ENCODE assay signal across 18 cellular contexts in genomic region chr11:14585438-14585837, GRCh38. TPM values are rescaled to one million over a fixed set of nuclear protein-coding genes. Genes with fewer than 3 reads are reported as not detected.
A peak's percentile ranks its signal among the peaks of the same experiment; 100 is the strongest.
DNase-seq lines count a peak whose midpoint lies in the region; ATAC-seq and TF ChIP-seq lines count a peak whose summit lies in the region.
"Had no signal": no experiment of that assay in that cellular context is flagged by ENCODE, and none has a peak within 500 bp of the region (broad histone marks: within the 10 kb centered on the region; RNA-seq: fewer than 3 reads in every experiment).

No MANE protein-coding gene starts in this region.

- H2BK12ac ChIP-seq in trophoblast cell (ENCODE audit: low read length): peak overlapping the region; percentile 7

- H3K9me3 Mint-ChIP-seq in CD4-positive, alpha-beta memory T cell: peaks cover 0 to 4% (median 2%) of the 10 kb centered on the region in 8 donors

- H3K4me3 Mint-ChIP-seq in CD4-positive, alpha-beta memory T cell: no peak overlapping the region

- H3K14ac ChIP-seq in trophoblast cell (ENCODE audit: low read length): no peak overlapping the region

- H3K4me3 ChIP-seq in CD4-positive, alpha-beta memory T cell (ENCODE audit: low read length in 2 of 2): no peak overlapping the region
- H3K4me3 ChIP-seq in adipocyte (ENCODE audit: low read length) (no peak overlapping the region), trophoblast cell (ENCODE audit: low read depth, low read length) (no peak overlapping the region)

- H3K79me2 ChIP-seq in trophoblast cell (ENCODE audit: control insufficient read depth, insufficient read depth, low read length, poor library complexity): no peaks in the 10 kb centered on the region

- no peak overlapping the region for H3K4me2 ChIP-seq in trophoblast cell (ENCODE audit: low read length)
- H3K4me2 ChIP-seq: SK-N-SH had no signal

- no peak overlapping the region for H3K27ac ChIP-seq in CD4-positive, alpha-beta memory T cell (ENCODE audit: low read depth, low read length)
- H3K27ac ChIP-seq in trophoblast cell (ENCODE audit: low read depth, low read length): no peak overlapping the region

- no peaks in the 10 kb centered on the region for H3K36me3 ChIP-seq in CD4-positive, alpha-beta memory T cell (ENCODE audit: insufficient read depth, low read length)
- H3K36me3 ChIP-seq in adipocyte (ENCODE audit: control insufficient read depth, insufficient read depth, low read length, severe bottlenecking): no peaks in the 10 kb centered on the region
- no peaks in the 10 kb centered on the region for H3K36me3 ChIP-seq in trophoblast cell (ENCODE audit: control insufficient read depth in 1 of 2, insufficient read depth in 2 of 2, low read length in 2 of 2)

- H2AFZ ChIP-seq in trophoblast cell (ENCODE audit: insufficient read depth, low read length, poor library complexity): no peak overlapping the region

- POLR2A ChIA-PET in CD4-positive, alpha-beta memory T cell (lab: Charles Lee; ENCODE audit: partially characterized antibody): interaction anchor here (10.4 kb wide), 1 partner anchor 59 kb away, joined by 168 read pairs; the partner anchor contains the start of gene PDE3B

- no peak overlapping the region for H2AK5ac ChIP-seq in trophoblast cell (ENCODE audit: low read length)

- H3K18ac ChIP-seq in trophoblast cell (ENCODE audit: low read length): no peak overlapping the region

- intact Hi-C loops in CD4-positive, alpha-beta memory T cell (cut with micrococcal nuclease): no loop called here

- TF ChIP-seq CTCF in GM13977 (IDR thresholded peaks at IDR 0.05; ENCODE audit: extremely low read depth, insufficient read depth, missing control alignments): no peak

- CTCF ChIA-PET in CD4-positive, alpha-beta memory T cell (lab: Charles Lee; ENCODE audit: partially characterized antibody): no interaction called here

- H3K27ac Mint-ChIP-seq in CD4-positive, alpha-beta memory T cell: peak overlapping the region in 5 of 7 donors; percentile 6 to 67 (median 54)

- H3K27me3 Mint-ChIP-seq in CD4-positive, alpha-beta memory T cell: no peaks in the 10 kb centered on the region

- in situ Hi-C loops in GM13977 (cut with MboI; ENCODE audit: low pct_unique_long_range_greater_than_20kb, low sequenced_read_pairs, unreplicated experiment): no loop called here

- no peak overlapping the region for H2BK5ac ChIP-seq in trophoblast cell (ENCODE audit: low read depth, low read length, poor library complexity)

- H3K36me3 Mint-ChIP-seq in CD4-positive, alpha-beta memory T cell: peaks cover 22 to 33% of the 10 kb centered on the region in 2 donors

- H3K4me1 Mint-ChIP-seq in CD4-positive, alpha-beta memory T cell: peaks cover 28 to 53% (median 50%) of the 10 kb centered on the region in 4 donors

- H3K9ac ChIP-seq in adipocyte (ENCODE audit: low read length) (peak overlapping the region; percentile 61), trophoblast cell (ENCODE audit: low read length) (no peak overlapping the region)
- H3K9ac ChIP-seq: SK-N-SH had no signal

- no peak overlapping the region for H3K4ac ChIP-seq in trophoblast cell (ENCODE audit: low read depth, low read length)

- ATAC-seq in GM18520 (IDR thresholded peaks at IDR 0.05; ENCODE audit: unreplicated experiment): no peak
- ATAC-seq: Right ventricle myocardium inferior had no signal

- no peak overlapping the region for H4K8ac ChIP-seq in trophoblast cell (ENCODE audit: low read depth, low read length)

- H4K91ac ChIP-seq in trophoblast cell (ENCODE audit: low read depth, low read length): peak overlapping the region; percentile 1

- H4K12ac ChIP-seq in trophoblast cell (ENCODE audit: low read depth, low read length): no peak overlapping the region

- no peak overlapping the region for H3K23ac ChIP-seq in trophoblast cell (ENCODE audit: low read length)

- peaks cover 12% of the 10 kb centered on the region for H3K79me1 ChIP-seq in trophoblast cell (ENCODE audit: low read length)

- no CpG with 5 or more reads among the region's 2 CpGs for WGBS in trophoblast cell (ENCODE audit: extremely low coverage, insufficient coverage, insufficient read length)

- peaks cover 8% of the 10 kb centered on the region for H3K4me1 ChIP-seq in CD4-positive, alpha-beta memory T cell (ENCODE audit: insufficient read depth, low read length)
- peaks cover 13% of the 10 kb centered on the region for H3K4me1 ChIP-seq in adipocyte (ENCODE audit: control insufficient read depth, insufficient read depth, low read length)
- H3K4me1 ChIP-seq in trophoblast cell (ENCODE audit: control insufficient read depth in 1 of 2, insufficient read depth in 2 of 2, low read length in 2 of 2): peaks cover 9 to 22% of the 10 kb centered on the region in 2 experiments

- no peaks in the 10 kb centered on the region for H3K9me3 ChIP-seq in CD4-positive, alpha-beta memory T cell (ENCODE audit: control insufficient read depth in 1 of 2, low read length in 2 of 2)
- H3K9me3 ChIP-seq in adipocyte (ENCODE audit: control insufficient read depth, low read length) (no peaks in the 10 kb centered on the region), trophoblast cell (ENCODE audit: insufficient read depth, low read depth, low read length) (no peaks in the 10 kb centered on the region)
- H3K9me3 ChIP-seq: SK-N-SH had no signal

- H3K27me3 ChIP-seq in CD4-positive, alpha-beta memory T cell (ENCODE audit: insufficient read depth, low read length): no peaks in the 10 kb centered on the region
- H3K27me3 ChIP-seq in adipocyte (replicated peaks; ENCODE audit: control insufficient read depth, insufficient read depth, low read length): no peaks in the 10 kb centered on the region
- H3K27me3 ChIP-seq in trophoblast cell (ENCODE audit: insufficient read depth, low read length): no peaks in the 10 kb centered on the region

- no peak for DNase-seq in CD4-positive, alpha-beta memory T cell
- DNase-seq in ELF-1 (ENCODE audit: low read depth, low spot score): peak; percentile 16
- DNase-seq in adipocyte (ENCODE audit: low read depth): no peak
- no peak for DNase-seq in trophoblast cell
- no peak for DNase-seq in GM13977 (ENCODE audit: low spot score)
- DNase-seq in middle frontal gyrus (ENCODE audit: extremely low spot score, low spot score): no peak
- DNase-seq: ACHN, AML-193, DND-41, GF-D8, KG1, NCI-H1417 treated with DMSO at 0.1 percent for 48 hours, NCI-H2029 treated with DMSO at 0.1 percent for 48 hours, NCI-H2171 treated with DMSO at 0.1 percent for 48 hours, NCI-H748 treated with DMSO at 0.1 percent for 48 hours had no signal

- no peak overlapping the region for H2BK120ac ChIP-seq in trophoblast cell (ENCODE audit: insufficient read depth, low read length, poor library complexity)

RNA-seq across cellular contexts. Expression of gene PDE3B, which starts 58.2 kb away (rescaled TPM):
- 100 to 1,000 TPM; 219 to 222 TPM for total RNA-seq in CD4-positive, alpha-beta memory T cell
- 10 to 100 TPM; 34.1 to 43.8 TPM for polyA plus RNA-seq in CD4-positive, alpha-beta memory T cell
- 4.3 and 5.1 TPM in 2 replicates for polyA plus RNA-seq in trophoblast cell (2013)
